ENCODE assay signal across 27 cellular contexts in genomic region chr19:57338798-57339378, GRCh38. TPM values are rescaled to one million over a fixed set of nuclear protein-coding genes. Genes with fewer than 3 reads are reported as not detected.
DNase-seq lines count a peak whose midpoint lies in the region; ATAC-seq and TF ChIP-seq lines count a peak whose summit lies in the region.
"Had no signal": no experiment of that assay in that cellular context is flagged by ENCODE, and none has a peak within 500 bp of the region (broad histone marks: within the 10 kb centered on the region; RNA-seq: fewer than 3 reads in every experiment).

No MANE protein-coding gene starts in this region.

- H3K9ac ChIP-seq in fibroblast of lung (ENCODE audit: insufficient read depth, low read length) (no peak overlapping the region), endodermal cell (ENCODE audit: extremely low read depth, low read length, poor library complexity, severe bottlenecking) (no peak overlapping the region)

- no peak for TF ChIP-seq CTCF in fibroblast of lung (conservative IDR thresholded peaks at IDR 0.05 in 1 of 2, IDR thresholded peaks at IDR 0.05 in 1 of 2; ENCODE audit: low read depth in 1 of 2, low read length in 2 of 2)
- no peak for TF ChIP-seq CTCF in endodermal cell (conservative IDR thresholded peaks at IDR 0.05)
- no peak for TF ChIP-seq CTCF in uterus (IDR thresholded peaks at IDR 0.05)

- peak; percentile 35 for DNase-seq in activated CD4-positive, alpha-beta T cell treated with anti-CD3 and anti-CD28 coated beads, Interleukin-2, amount 10 ng/mL, durations not matched to agents 24 days and 14 days
- DNase-seq in activated CD4-positive, alpha-beta T cell treated with anti-CD3 and anti-CD28 coated beads, Interleukin-2, amount 50 U/mL, for 4 hours, result no peak
- DNase-seq in fibroblast of lung (ENCODE audit: low read depth in 2 of 2) (peak; percentile 12 to 22), hepatic stellate cell (ENCODE audit: low spot score) (peak; percentile 70), aorta (no peak), endodermal cell (no peak), NCI-H510A (lab: John Stamatoyannopoulos, UW) (no peak), uterus (no peak)
- DNase-seq: activated CD4-positive, alpha-beta T cell treated with anti-CD3 and anti-CD28 coated beads for 36 hours; activated CD8-positive, alpha-beta memory T cell treated with anti-CD3 and anti-CD28 coated beads, Interleukin-2, amount 10 ng/mL, durations not matched to agents 7 days and 5 days; Caco-2; dermis blood vessel endothelial cell; MM.1S; mucosa of descending colon; NCI-H1694; NCI-H774; SHP77; stimulated activated CD4-positive, alpha-beta T cell treated with anti-CD3 and anti-CD28 coated beads, Interleukin-4, amount 100 ng/mL, for 1 hour; upper lobe of right lung had no signal

- no peaks in the 10 kb centered on the region for H4K20me1 ChIP-seq in fibroblast of lung (ENCODE audit: control insufficient read depth, extremely low read depth, insufficient read depth, low read length)

- H3K4me1 ChIP-seq in fibroblast of lung (ENCODE audit: control insufficient read depth, extremely low read depth, insufficient read depth, low read length), result no peaks in the 10 kb centered on the region
- no peaks in the 10 kb centered on the region for H3K4me1 ChIP-seq in aorta (ENCODE audit: control insufficient read depth in 1 of 2, insufficient read depth in 2 of 2, low read length in 2 of 2)
- H3K4me1 ChIP-seq in endodermal cell (ENCODE audit: control insufficient read depth, insufficient read depth, low read length), result no peaks in the 10 kb centered on the region
- H3K4me1 ChIP-seq in uterus, result no peaks in the 10 kb centered on the region
- H3K4me1 ChIP-seq: Caco-2, HAP-1, prostate gland, upper lobe of right lung had no signal

- H3K4me2 ChIP-seq in fibroblast of lung (ENCODE audit: extremely low read depth, insufficient read depth, low read length), result peak overlapping the region; percentile 45

- 17 to 19% methylated on average over 5 of the region's 5 CpGs for WGBS in aorta, 2 donors
- WGBS in endodermal cell (ENCODE audit: insufficient coverage in 1 of 2, insufficient read length in 1 of 2), 2 experiments, result 86 to 94% methylated on average over 2 to 5 of the region's 5 CpGs

- H3K4me3 ChIP-seq in fibroblast of lung (replicated peaks in 1 of 4; ENCODE audit: control extremely low read depth in 1 of 4, insufficient read depth in 1 of 4, low read depth in 3 of 4, low read length in 4 of 4), result no peak overlapping the region
- no peak overlapping the region for H3K4me3 ChIP-seq in aorta (ENCODE audit: low read length in 2 of 2)
- no peak overlapping the region for H3K4me3 ChIP-seq in endodermal cell (ENCODE audit: low read length)
- H3K4me3 ChIP-seq in uterus, result no peak overlapping the region
- H3K4me3 ChIP-seq: HAP-1, mucosa of descending colon, prostate gland, upper lobe of right lung had no signal

- H3K4me1 Mint-ChIP-seq in activated CD4-positive, alpha-beta T cell treated with anti-CD3 and anti-CD28 coated beads, Interleukin-2, amount 10 ng/mL, durations not matched to agents 24 days and 14 days, result no peaks in the 10 kb centered on the region
- no peaks in the 10 kb centered on the region for H3K4me1 Mint-ChIP-seq in endodermal cell
- H3K4me1 Mint-ChIP-seq: activated CD4-positive, alpha-beta T cell treated with anti-CD3 and anti-CD28 coated beads for 36 hours; activated CD8-positive, alpha-beta memory T cell treated with anti-CD3 and anti-CD28 coated beads, Interleukin-2, amount 10 ng/mL, durations not matched to agents 7 days and 5 days; activated T-helper 17 cell treated with anti-CD3 and anti-CD28 coated beads, Interleukin-2, amount 50 U/mL, for 72 hours; brain had no signal

- H3K9me3 Mint-ChIP-seq in activated CD4-positive, alpha-beta T cell treated with anti-CD3 and anti-CD28 coated beads, Interleukin-2, amount 10 ng/mL, durations not matched to agents 24 days and 14 days, result peaks cover 34% of the 10 kb centered on the region
- H3K9me3 Mint-ChIP-seq in endodermal cell, result no peaks in the 10 kb centered on the region
- H3K9me3 Mint-ChIP-seq: brain had no signal

- intact Hi-C loops in activated CD4-positive, alpha-beta T cell treated with anti-CD3 and anti-CD28 coated beads, Interleukin-2, amount 10 ng/mL, durations not matched to agents 24 days and 14 days (cut with micrococcal nuclease), result no loop called here
- intact Hi-C loops in aorta (cut with DNase I) (no loop called here), uterus (cut with DNase I; ENCODE audit: low total_unique reads) (no loop called here)

- no peak overlapping the region for H3K27ac Mint-ChIP-seq in activated CD4-positive, alpha-beta T cell treated with anti-CD3 and anti-CD28 coated beads, Interleukin-2, amount 10 ng/mL, durations not matched to agents 24 days and 14 days
- no peak overlapping the region for H3K27ac Mint-ChIP-seq in endodermal cell
- H3K27ac Mint-ChIP-seq: activated CD4-positive, alpha-beta T cell treated with anti-CD3 and anti-CD28 coated beads for 36 hours; activated CD8-positive, alpha-beta memory T cell treated with anti-CD3 and anti-CD28 coated beads, Interleukin-2, amount 10 ng/mL, durations not matched to agents 7 days and 5 days; activated naive CD8-positive, alpha-beta T cell; activated T-helper 17 cell treated with anti-CD3 and anti-CD28 coated beads, Interleukin-2, amount 50 U/mL, for 72 hours; brain; stimulated activated naive CD8-positive, alpha-beta T cell treated with anti-CD3 and anti-CD28 coated beads, Interleukin-15, Interleukin-2, amounts not matched to agents 100 ng/mL and 50 ng/mL, for 24 hours had no signal

- ATAC-seq in aorta (ENCODE audit: low FRiP score), result peak; percentile 79
- ATAC-seq: activated CD4-positive, alpha-beta T cell treated with anti-CD3 and anti-CD28 coated beads for 36 hours; activated CD8-positive, alpha-beta memory T cell treated with anti-CD3 and anti-CD28 coated beads, Interleukin-2, amount 10 ng/mL, durations not matched to agents 7 days and 5 days; activated T-helper 17 cell treated with anti-CD3 and anti-CD28 coated beads, Interleukin-2, amount 50 U/mL, for 72 hours; mucosa of descending colon; upper lobe of right lung had no signal

- H3K36me3 ChIP-seq in fibroblast of lung (ENCODE audit: control insufficient read depth, insufficient read depth, low read length), result no peaks in the 10 kb centered on the region
- no peaks in the 10 kb centered on the region for H3K36me3 ChIP-seq in aorta (ENCODE audit: control insufficient read depth in 1 of 2, insufficient read depth in 2 of 2, low read length in 1 of 2)
- H3K36me3 ChIP-seq in endodermal cell (ENCODE audit: control insufficient read depth, insufficient read depth, low read length), result no peaks in the 10 kb centered on the region
- no peaks in the 10 kb centered on the region for H3K36me3 ChIP-seq in uterus
- H3K36me3 ChIP-seq: HAP-1, prostate gland, upper lobe of right lung had no signal

- H3K79me2 ChIP-seq in fibroblast of lung (ENCODE audit: control insufficient read depth, insufficient read depth, low read length), result no peaks in the 10 kb centered on the region

- no peaks in the 10 kb centered on the region for H3K9me3 ChIP-seq in fibroblast of lung (ENCODE audit: control insufficient read depth, insufficient read depth, low read depth, low read length)
- peaks cover 5% of the 10 kb centered on the region for H3K9me3 ChIP-seq in aorta (ENCODE audit: control insufficient read depth, low read length)
- no peaks in the 10 kb centered on the region for H3K9me3 ChIP-seq in endodermal cell (ENCODE audit: control insufficient read depth, low read length)
- H3K9me3 ChIP-seq in uterus, result peaks cover 0 to 6% of the 10 kb centered on the region in 2 donors
- H3K9me3 ChIP-seq: Caco-2, HAP-1, mucosa of descending colon, prostate gland had no signal

- H3K27ac ChIP-seq in fibroblast of lung (ENCODE audit: insufficient read depth, low read length) (no peak overlapping the region), aorta (ENCODE audit: low read depth in 1 of 2, low read length in 2 of 2) (no peak overlapping the region), endodermal cell (ENCODE audit: low read depth, low read length) (no peak overlapping the region), uterus (no peak overlapping the region)
- H3K27ac ChIP-seq: 22Rv1, HL-60, prostate gland, upper lobe of right lung had no signal

- H2AFZ ChIP-seq in fibroblast of lung (ENCODE audit: low read length), result no peak overlapping the region

- peaks cover 14% of the 10 kb centered on the region for H3K36me3 Mint-ChIP-seq in activated CD4-positive, alpha-beta T cell treated with anti-CD3 and anti-CD28 coated beads, Interleukin-2, amount 10 ng/mL, durations not matched to agents 24 days and 14 days (ENCODE audit: low read depth)
- no peaks in the 10 kb centered on the region for H3K36me3 Mint-ChIP-seq in endodermal cell (ENCODE audit: low read depth)
- H3K36me3 Mint-ChIP-seq: brain had no signal

- H3K27me3 ChIP-seq in fibroblast of lung (ENCODE audit: control insufficient read depth, insufficient read depth, low read length) (no peaks in the 10 kb centered on the region), aorta (ENCODE audit: control insufficient read depth in 1 of 2, insufficient read depth in 2 of 2, low read length in 1 of 2) (no peaks in the 10 kb centered on the region), endodermal cell (ENCODE audit: control insufficient read depth, insufficient read depth, low read length, poor library complexity, severe bottlenecking) (peaks cover 34% of the 10 kb centered on the region), uterus (no peaks in the 10 kb centered on the region)
- H3K27me3 ChIP-seq: upper lobe of right lung had no signal

- no peak for TF ChIP-seq POLR2A in uterus (IDR thresholded peaks at IDR 0.05)

- no peak overlapping the region for H3K4me3 Mint-ChIP-seq in activated CD4-positive, alpha-beta T cell treated with anti-CD3 and anti-CD28 coated beads, Interleukin-2, amount 10 ng/mL, durations not matched to agents 24 days and 14 days
- H3K4me3 Mint-ChIP-seq in endodermal cell, result no peak overlapping the region
- H3K4me3 Mint-ChIP-seq: activated CD4-positive, alpha-beta T cell treated with anti-CD3 and anti-CD28 coated beads for 36 hours; activated CD8-positive, alpha-beta memory T cell treated with anti-CD3 and anti-CD28 coated beads, Interleukin-2, amount 10 ng/mL, durations not matched to agents 7 days and 5 days; activated naive CD8-positive, alpha-beta T cell; activated T-helper 17 cell treated with anti-CD3 and anti-CD28 coated beads, Interleukin-2, amount 50 U/mL, for 72 hours; brain; stimulated activated naive CD8-positive, alpha-beta T cell treated with anti-CD3 and anti-CD28 coated beads, Interleukin-15, Interleukin-2, amounts not matched to agents 100 ng/mL and 50 ng/mL, for 24 hours had no signal

- H3K27me3 Mint-ChIP-seq in activated CD4-positive, alpha-beta T cell treated with anti-CD3 and anti-CD28 coated beads, Interleukin-2, amount 10 ng/mL, durations not matched to agents 24 days and 14 days, result no peaks in the 10 kb centered on the region
- peaks cover 27% of the 10 kb centered on the region for H3K27me3 Mint-ChIP-seq in endodermal cell (ENCODE audit: insufficient read depth)
- H3K27me3 Mint-ChIP-seq: activated CD4-positive, alpha-beta T cell treated with anti-CD3 and anti-CD28 coated beads for 36 hours; activated CD8-positive, alpha-beta memory T cell treated with anti-CD3 and anti-CD28 coated beads, Interleukin-2, amount 10 ng/mL, durations not matched to agents 7 days and 5 days; activated naive CD8-positive, alpha-beta T cell; activated T-helper 17 cell treated with anti-CD3 and anti-CD28 coated beads, Interleukin-2, amount 50 U/mL, for 72 hours; stimulated activated naive CD8-positive, alpha-beta T cell treated with anti-CD3 and anti-CD28 coated beads, Interleukin-15, Interleukin-2, amounts not matched to agents 100 ng/mL and 50 ng/mL, for 24 hours had no signal

RNA-seq across cellular contexts. Expression of gene ZNF304, which starts 12.2 kb away (rescaled TPM):
- total RNA-seq in activated CD4-positive, alpha-beta T cell treated with anti-CD3 and anti-CD28 coated beads, Interleukin-2, amount 10 ng/mL, durations not matched to agents 24 days and 14 days, result 5.3 and 5.8 TPM in 2 replicates
- total RNA-seq in fibroblast of lung (11.6 and 13.7 TPM in 2 replicates), aorta (10 to 100 TPM in 1 of 2 donors, 1 to 10 TPM in 1; 9.7 to 11.0 TPM), endodermal cell (10 to 100 TPM; 11.6 to 12.3 TPM), uterus (10 to 100 TPM in 2 of 4 donors, 1 to 10 TPM in 2; 4.1 to 25.0 (median 8.3) TPM)
- polyA plus RNA-seq in fibroblast of lung (6.2 and 7.3 TPM in 2 replicates), aorta (1 to 10 TPM; 1.8 to 4.5 TPM)
- 4.8 and 5.3 TPM in 2 replicates for polyA plus RNA-seq in fibroblast of lung (2012)
- 6.5 and 7.8 TPM in 2 replicates for polyA minus RNA-seq in fibroblast of lung (ENCODE audit: low replicate concordance)
- 9.9 TPM for polyA plus RNA-seq in endodermal cell (2013, experiment 1 of 2)
- polyA plus RNA-seq in endodermal cell (2013, experiment 2 of 2), result 8.4 TPM

RNA-seq across cellular contexts. Expression of gene ZNF543, which starts 18.6 kb away (rescaled TPM):
- 4.9 and 5.3 TPM in 2 replicates for total RNA-seq in activated CD4-positive, alpha-beta T cell treated with anti-CD3 and anti-CD28 coated beads, Interleukin-2, amount 10 ng/mL, durations not matched to agents 24 days and 14 days
- total RNA-seq in fibroblast of lung (10.5 and 12.9 TPM in 2 replicates), aorta (1 to 10 TPM; 8.2 to 8.9 TPM), endodermal cell (10 to 100 TPM in 1 of 2 donors, 1 to 10 TPM in 1; 6.2 to 13.4 TPM), uterus (10 to 100 TPM in 2 of 4 donors, 1 to 10 TPM in 2; 5.9 to 31.2 (median 10.2) TPM)
- polyA plus RNA-seq in fibroblast of lung (2.8 and 3.0 TPM in 2 replicates), aorta (1 to 10 TPM in 1 of 2 donors, under 1 TPM in 1; 0.38 to 1.7 TPM)
- polyA plus RNA-seq in fibroblast of lung (2012), result 1.5 TPM in 2 replicates
- 2.4 and 4.1 TPM in 2 replicates for polyA minus RNA-seq in fibroblast of lung (ENCODE audit: low replicate concordance)
- 4.6 TPM for polyA plus RNA-seq in endodermal cell (2013, experiment 1 of 2)
- polyA plus RNA-seq in endodermal cell (2013, experiment 2 of 2), result 4.5 TPM

RNA-seq across cellular contexts. Expression of gene TRAPPC2B, which starts 24.5 kb away (rescaled TPM):
- total RNA-seq in activated CD4-positive, alpha-beta T cell treated with anti-CD3 and anti-CD28 coated beads, Interleukin-2, amount 10 ng/mL, durations not matched to agents 24 days and 14 days, result 4.1 and 4.3 TPM in 2 replicates
- 9.8 and 13.4 TPM in 2 replicates for total RNA-seq in fibroblast of lung
- 14.0 and 16.5 TPM in 2 replicates for polyA plus RNA-seq in fibroblast of lung
- 15.5 and 17.8 TPM in 2 replicates for polyA plus RNA-seq in fibroblast of lung (2012)
- polyA minus RNA-seq in fibroblast of lung (ENCODE audit: low replicate concordance), result 3.7 and 7.0 TPM in 2 replicates
- total RNA-seq in aorta, result 10 to 100 TPM in 1 of 2 donors, 1 to 10 TPM in 1; 8.3 to 13.4 TPM
- 10 to 100 TPM; 17.9 to 28.2 TPM for polyA plus RNA-seq in aorta
- 1 to 10 TPM; 9.2 to 9.5 TPM for total RNA-seq in endodermal cell
- polyA plus RNA-seq in endodermal cell (2013, experiment 1 of 2), result 19.2 TPM
- 20.4 TPM for polyA plus RNA-seq in endodermal cell (2013, experiment 2 of 2)
- total RNA-seq in uterus, result 10 to 100 TPM in 2 of 4 donors, 1 to 10 TPM in 1, not detected in 1; 2.0 to 21.0 (median 10.6) TPM

RNA-seq across cellular contexts. Expression of gene ZNF547, which starts 24.5 kb away (rescaled TPM):
- 1.3 and 1.6 TPM in 2 replicates for total RNA-seq in activated CD4-positive, alpha-beta T cell treated with anti-CD3 and anti-CD28 coated beads, Interleukin-2, amount 10 ng/mL, durations not matched to agents 24 days and 14 days
- total RNA-seq in fibroblast of lung (4.6 and 6.1 TPM in 2 replicates), aorta (1 to 10 TPM; 2.6 to 2.7 TPM), endodermal cell (1 to 10 TPM; 1.5 to 3.5 TPM), uterus (1 to 10 TPM in 2 of 4 donors, not detected in 2; 2.1 to 5.7 TPM)
- polyA plus RNA-seq in fibroblast of lung (1.8 and 2.7 TPM in 2 replicates), aorta (1 to 10 TPM; 1.8 to 2.6 TPM)
- 1.6 and 1.8 TPM in 2 replicates for polyA plus RNA-seq in fibroblast of lung (2012)
- polyA minus RNA-seq in fibroblast of lung (ENCODE audit: low replicate concordance), result 3.0 TPM in 1 of 2 replicates, not detected in the other
- 3.0 TPM for polyA plus RNA-seq in endodermal cell (2013, experiment 1 of 2)
- polyA plus RNA-seq in endodermal cell (2013, experiment 2 of 2), result 2.1 TPM

RNA-seq across cellular contexts. Expression of gene ZNF548, which starts 50.8 kb away (rescaled TPM):
- total RNA-seq in activated CD4-positive, alpha-beta T cell treated with anti-CD3 and anti-CD28 coated beads, Interleukin-2, amount 10 ng/mL, durations not matched to agents 24 days and 14 days, result 10.6 and 12.7 TPM in 2 replicates
- total RNA-seq in fibroblast of lung (21.1 and 23.9 TPM in 2 replicates), aorta (10 to 100 TPM; 23.4 to 29.0 TPM), endodermal cell (10 to 100 TPM; 15.2 to 15.5 TPM), uterus (10 to 100 TPM; 12.6 to 77.9 (median 53.1) TPM)
- polyA plus RNA-seq in fibroblast of lung (8.8 and 12.0 TPM in 2 replicates), aorta (1 to 10 TPM; 2.3 to 7.1 TPM)
- polyA plus RNA-seq in fibroblast of lung (2012), result 4.2 and 5.7 TPM in 2 replicates
- 17.6 and 21.5 TPM in 2 replicates for polyA minus RNA-seq in fibroblast of lung (ENCODE audit: low replicate concordance)
- polyA plus RNA-seq in endodermal cell (2013, experiment 1 of 2), result 15.2 TPM
- 13.7 TPM for polyA plus RNA-seq in endodermal cell (2013, experiment 2 of 2)

Comparison
In these comparisons a context has a peak if more than half of its experiments do, and no peak if none do; other contexts are left out.
1. DNase-seq: peak in activated CD4-positive, alpha-beta T cell treated with anti-CD3 and anti-CD28 coated beads, Interleukin-2, amount 10 ng/mL, durations not matched to agents 24 days and 14 days (single experiment), fibroblast of lung (2 of 2) and hepatic stellate cell (single experiment); none in activated CD4-positive, alpha-beta T cell treated with anti-CD3 and anti-CD28 coated beads, Interleukin-2, amount 50 U/mL, for 4 hours (0 of 2), aorta (0 of 2), endodermal cell (single experiment), NCI-H510A (single experiment) and uterus (0 of 2).